ENCODE assay signal across 1 cellular context in genomic region chr7:44595934-44596635, GRCh38.
TF ChIP-seq lines count a peak whose summit lies in the region.

No MANE protein-coding gene starts in this region.

TF ChIP-seq in HepG2, 621 proteins besides CTCF, POLR2A, EP300 and RAD21:
- TF ChIP-seq ZNF550 (CRISPR knock-in tag; IDR thresholded peaks at IDR 0.05; ENCODE audit: borderline replicate concordance) (no peak), ZBTB20 (CRISPR knock-in tag; IDR thresholded peaks at IDR 0.05; ENCODE audit: borderline replicate concordance, low read depth) (no peak), CEBPB (IDR thresholded peaks at IDR 0.05; ENCODE audit: borderline replicate concordance, low read depth, low read length) (peak; percentile 44; the same call in 1 of the 2 replicates), MBD4 (IDR thresholded peaks at IDR 0.05; ENCODE audit: borderline replicate concordance, low read length) (no peak), ZNF44 (CRISPR knock-in tag; IDR thresholded peaks at IDR 0.05) (no peak), REXO4 (CRISPR knock-in tag; IDR thresholded peaks at IDR 0.05; ENCODE audit: borderline replicate concordance) (no peak), IKZF4 (CRISPR knock-in tag; IDR thresholded peaks at IDR 0.05; ENCODE audit: borderline replicate concordance, low read depth, not compliant biosample characterization) (no peak), HIVEP1 (CRISPR knock-in tag; IDR thresholded peaks at IDR 0.05) (no peak), ZNF598 (CRISPR knock-in tag; IDR thresholded peaks at IDR 0.05; ENCODE audit: borderline replicate concordance) (0 out of 2 replicates have a peak, but pooled peaks have one; percentile 37), PITX1 (CRISPR knock-in tag; IDR thresholded peaks at IDR 0.05) (no peak), NRL (CRISPR knock-in tag; IDR thresholded peaks at IDR 0.05; ENCODE audit: borderline replicate concordance) (no peak), THYN1 (CRISPR knock-in tag; IDR thresholded peaks at IDR 0.05; ENCODE audit: borderline replicate concordance, low read depth) (no peak), AFF4 (CRISPR knock-in tag; IDR thresholded peaks at IDR 0.05) (no peak), ZNF891 (CRISPR knock-in tag; IDR thresholded peaks at IDR 0.05) (no peak), ZSCAN22 (CRISPR knock-in tag; IDR thresholded peaks at IDR 0.05) (no peak), ZNF850 (CRISPR knock-in tag; conservative IDR thresholded peaks at IDR 0.05) (no peak), ARID4A (CRISPR knock-in tag; IDR thresholded peaks at IDR 0.05; ENCODE audit: borderline replicate concordance) (no peak), CENPBD1 (CRISPR knock-in tag; IDR thresholded peaks at IDR 0.05; ENCODE audit: borderline replicate concordance, low read depth) (no peak), ZNF7 (CRISPR knock-in tag; IDR thresholded peaks at IDR 0.05) (peak; percentile 44; the same call in 1 of the 2 replicates), BCL3 (CRISPR knock-in tag; IDR thresholded peaks at IDR 0.05) (no peak), HIC2 (CRISPR knock-in tag; IDR thresholded peaks at IDR 0.05; ENCODE audit: low read depth) (no peak), HNF4A (CRISPR knock-in tag; IDR thresholded peaks at IDR 0.05) (no peak), DBP (CRISPR knock-in tag; IDR thresholded peaks at IDR 0.05; ENCODE audit: not compliant biosample characterization) (no peak), SOX6 (IDR thresholded peaks at IDR 0.05) (no peak), SOX6 (CRISPR knock-in tag; IDR thresholded peaks at IDR 0.05) (no peak), SRF (IDR thresholded peaks at IDR 0.05; ENCODE audit: low read depth, low read length) (no peak)
TF ChIP-seq in HepG2: peak in this region for 3.
